In genomic region chr6:30763155-30763617, GRCh38 we compare ENCODE assay signal across 11 cellular contexts. TPM values are rescaled to one million over a fixed set of nuclear protein-coding genes. Genes with fewer than 3 reads are reported as not detected.
DNase-seq lines count a peak whose midpoint lies in the region; ATAC-seq lines count a peak whose summit lies in the region.
"Had no signal": no experiment of that assay in that cellular context is flagged by ENCODE, and none has a peak within 500 bp of the region (broad histone marks: within the 10 kb centered on the region; RNA-seq: fewer than 3 reads in every experiment).

No MANE protein-coding gene starts in this region.

- DNase-seq in activated naive CD4-positive, alpha-beta T cell treated with anti-CD3 and anti-CD28 coated beads for 36 hours, result no peak
- no peak for DNase-seq in activated naive CD4-positive, alpha-beta T cell treated with Interleukin-2 at 50 U/mL for 16 hours
- DNase-seq in activated CD8-positive, alpha-beta T cell treated with anti-CD3 and anti-CD28 coated beads, Interleukin-2, amount 10 ng/mL, durations not matched to agents 7 days and 5 days, result no peak
- no peak for DNase-seq in stimulated activated effector memory CD8-positive, alpha-beta T cell treated with anti-CD3 and anti-CD28 coated beads, Interleukin-12 subunit alpha, Interleukin-12 subunit beta, amount 100 ng/mL, for 72 hours (ENCODE audit: low spot score in 2 of 2)
- no peak for DNase-seq in GM19238 (ENCODE audit: insufficient read length, low spot score)
- DNase-seq in T-helper 17 cell, result no peak
- DNase-seq: cerebellar nuclear complex, foreskin melanocyte, NCI-H1417 treated with DMSO at 0.1 percent for 48 hours had no signal

- H3K27me3 ChIP-seq in layer of hippocampus (ENCODE audit: control insufficient read depth, insufficient read depth, low read length), result no peaks in the 10 kb centered on the region

- no peaks in the 10 kb centered on the region for H3K36me3 Mint-ChIP-seq in activated naive CD4-positive, alpha-beta T cell treated with anti-CD3 and anti-CD28 coated beads for 36 hours (ENCODE audit: low read depth)
- peaks cover 7% of the 10 kb centered on the region for H3K36me3 Mint-ChIP-seq in activated CD8-positive, alpha-beta T cell treated with anti-CD3 and anti-CD28 coated beads, Interleukin-2, amount 10 ng/mL, durations not matched to agents 7 days and 5 days (ENCODE audit: low read depth)
- peaks cover 12% of the 10 kb centered on the region for H3K36me3 Mint-ChIP-seq in stimulated activated effector memory CD8-positive, alpha-beta T cell treated with anti-CD3 and anti-CD28 coated beads, Interleukin-12 subunit alpha, Interleukin-12 subunit beta, amount 100 ng/mL, for 72 hours
- no peaks in the 10 kb centered on the region for H3K36me3 Mint-ChIP-seq in T-helper 17 cell (ENCODE audit: low read depth)

- intact Hi-C loops in activated naive CD4-positive, alpha-beta T cell treated with anti-CD3 and anti-CD28 coated beads for 36 hours (cut with micrococcal nuclease), result no loop called here

- H3K9me3 Mint-ChIP-seq in activated naive CD4-positive, alpha-beta T cell treated with anti-CD3 and anti-CD28 coated beads for 36 hours, result no peaks in the 10 kb centered on the region
- H3K9me3 Mint-ChIP-seq in activated CD8-positive, alpha-beta T cell treated with anti-CD3 and anti-CD28 coated beads, Interleukin-2, amount 10 ng/mL, durations not matched to agents 7 days and 5 days (ENCODE audit: insufficient read depth), result no peaks in the 10 kb centered on the region
- H3K9me3 Mint-ChIP-seq in stimulated activated effector memory CD8-positive, alpha-beta T cell treated with anti-CD3 and anti-CD28 coated beads, Interleukin-12 subunit alpha, Interleukin-12 subunit beta, amount 100 ng/mL, for 72 hours, result no peaks in the 10 kb centered on the region

- H3K27me3 Mint-ChIP-seq in activated naive CD4-positive, alpha-beta T cell treated with anti-CD3 and anti-CD28 coated beads for 36 hours (ENCODE audit: low read depth), result no peaks in the 10 kb centered on the region
- H3K27me3 Mint-ChIP-seq in activated CD8-positive, alpha-beta T cell treated with anti-CD3 and anti-CD28 coated beads, Interleukin-2, amount 10 ng/mL, durations not matched to agents 7 days and 5 days (ENCODE audit: low read depth), result no peaks in the 10 kb centered on the region
- no peaks in the 10 kb centered on the region for H3K27me3 Mint-ChIP-seq in T-helper 17 cell

- H3K4me3 Mint-ChIP-seq in activated naive CD4-positive, alpha-beta T cell treated with anti-CD3 and anti-CD28 coated beads for 36 hours, result no peak overlapping the region
- H3K4me3 Mint-ChIP-seq in activated CD8-positive, alpha-beta T cell treated with anti-CD3 and anti-CD28 coated beads, Interleukin-2, amount 10 ng/mL, durations not matched to agents 7 days and 5 days, result no peak overlapping the region
- no peak overlapping the region for H3K4me3 Mint-ChIP-seq in stimulated activated effector memory CD8-positive, alpha-beta T cell treated with anti-CD3 and anti-CD28 coated beads, Interleukin-12 subunit alpha, Interleukin-12 subunit beta, amount 100 ng/mL, for 72 hours
- H3K4me3 Mint-ChIP-seq in T-helper 17 cell, result no peak overlapping the region

- H3K9me3 ChIP-seq in T-helper 17 cell (ENCODE audit: control insufficient read depth, low read length, poor library complexity, severe bottlenecking), result no peaks in the 10 kb centered on the region

- peak overlapping the region; percentile 83 for H3K27ac Mint-ChIP-seq in activated naive CD4-positive, alpha-beta T cell treated with anti-CD3 and anti-CD28 coated beads for 36 hours
- peak overlapping the region; percentile 86 for H3K27ac Mint-ChIP-seq in activated CD8-positive, alpha-beta T cell treated with anti-CD3 and anti-CD28 coated beads, Interleukin-2, amount 10 ng/mL, durations not matched to agents 7 days and 5 days
- peak overlapping the region; percentile 74 for H3K27ac Mint-ChIP-seq in stimulated activated effector memory CD8-positive, alpha-beta T cell treated with anti-CD3 and anti-CD28 coated beads, Interleukin-12 subunit alpha, Interleukin-12 subunit beta, amount 100 ng/mL, for 72 hours
- no peak overlapping the region for H3K27ac Mint-ChIP-seq in T-helper 17 cell

- ATAC-seq in activated CD8-positive, alpha-beta T cell treated with anti-CD3 and anti-CD28 coated beads, Interleukin-2, amount 10 ng/mL, durations not matched to agents 7 days and 5 days, result no peak
- no peak for ATAC-seq in stimulated activated effector memory CD8-positive, alpha-beta T cell treated with anti-CD3 and anti-CD28 coated beads, Interleukin-12 subunit alpha, Interleukin-12 subunit beta, amount 100 ng/mL, for 72 hours
- ATAC-seq in T-helper 17 cell, result no peak
- ATAC-seq in activated CD4-positive, CD25-positive, alpha-beta regulatory T cell treated with anti-CD3 and anti-CD28 coated beads, Interleukin-2, amount 50 U/mL, for 24 hours, result no peak

- H3K4me1 Mint-ChIP-seq in activated naive CD4-positive, alpha-beta T cell treated with anti-CD3 and anti-CD28 coated beads for 36 hours (ENCODE audit: low read depth), result peaks cover 55% of the 10 kb centered on the region
- peaks cover 69% of the 10 kb centered on the region for H3K4me1 Mint-ChIP-seq in activated CD8-positive, alpha-beta T cell treated with anti-CD3 and anti-CD28 coated beads, Interleukin-2, amount 10 ng/mL, durations not matched to agents 7 days and 5 days (ENCODE audit: low read depth)
- H3K4me1 Mint-ChIP-seq in stimulated activated effector memory CD8-positive, alpha-beta T cell treated with anti-CD3 and anti-CD28 coated beads, Interleukin-12 subunit alpha, Interleukin-12 subunit beta, amount 100 ng/mL, for 72 hours, result peaks cover 56% of the 10 kb centered on the region
- peaks cover 20% of the 10 kb centered on the region for H3K4me1 Mint-ChIP-seq in T-helper 17 cell

- CTCF ChIA-PET in activated naive CD4-positive, alpha-beta T cell treated with anti-CD3 and anti-CD28 coated beads for 36 hours (lab: Charles Lee), result interaction anchor here (0.5 to 2.1 kb wide), 6 partner anchors 48 to 669 kb away, joined by 3 to 10 read pairs (median 4); no protein-coding TSS in a partner anchor
- CTCF ChIA-PET in activated CD8-positive, alpha-beta T cell treated with anti-CD3 and anti-CD28 coated beads, Interleukin-2, amount 10 ng/mL, durations not matched to agents 7 days and 5 days (lab: Charles Lee), result interaction anchor here (0.7 to 1.5 kb wide), 5 partner anchors 11 to 74 kb away, joined by 3 read pairs; no protein-coding TSS in a partner anchor

- POLR2A ChIA-PET in activated CD8-positive, alpha-beta T cell treated with anti-CD3 and anti-CD28 coated beads, Interleukin-2, amount 10 ng/mL, durations not matched to agents 7 days and 5 days (lab: Charles Lee), result interaction anchor here (1.0 to 1.6 kb wide), 2 partner anchors 19 to 26 kb away, joined by 5 to 8 read pairs; partner anchors contain the start of gene IER3

- peak overlapping the region; percentile 56 for H3K27ac ChIP-seq in layer of hippocampus (ENCODE audit: low read depth, low read length)

RNA-seq across cellular contexts. Expression of gene IER3, which starts 18.8 kb away (rescaled TPM):
- 10 to 100 TPM; 32.2 to 34.0 TPM for total RNA-seq in activated naive CD4-positive, alpha-beta T cell treated with anti-CD3 and anti-CD28 coated beads for 36 hours
- total RNA-seq in activated CD8-positive, alpha-beta T cell treated with anti-CD3 and anti-CD28 coated beads, Interleukin-2, amount 10 ng/mL, durations not matched to agents 7 days and 5 days, result 10 to 100 TPM; 76.6 to 82.9 TPM
- total RNA-seq in T-helper 17 cell, result 10 to 100 TPM in 1 of 2 donors, 1 to 10 TPM in 1; 9.6 to 11.3 TPM

RNA-seq across cellular contexts. Expression of gene FLOT1, which starts 20.7 kb away (rescaled TPM):
- total RNA-seq in activated naive CD4-positive, alpha-beta T cell treated with anti-CD3 and anti-CD28 coated beads for 36 hours, result 100 to 1,000 TPM; 162 to 173 TPM
- 100 to 1,000 TPM; 314 to 317 TPM for total RNA-seq in activated CD8-positive, alpha-beta T cell treated with anti-CD3 and anti-CD28 coated beads, Interleukin-2, amount 10 ng/mL, durations not matched to agents 7 days and 5 days
- total RNA-seq in T-helper 17 cell, result 10 to 100 TPM; 25.6 to 39.0 TPM

RNA-seq across cellular contexts. Expression of gene TUBB, which starts 43.0 kb away (rescaled TPM):
- total RNA-seq in activated naive CD4-positive, alpha-beta T cell treated with anti-CD3 and anti-CD28 coated beads for 36 hours, result 1,000 to 10,000 TPM; 1,781 to 1,838 TPM
- total RNA-seq in activated CD8-positive, alpha-beta T cell treated with anti-CD3 and anti-CD28 coated beads, Interleukin-2, amount 10 ng/mL, durations not matched to agents 7 days and 5 days, result 1,000 to 10,000 TPM; 1,638 to 1,703 TPM
- 100 to 1,000 TPM; 104 to 108 TPM for total RNA-seq in T-helper 17 cell

RNA-seq across cellular contexts. Expression of gene MDC1, which starts 46.1 kb away (rescaled TPM):
- 10 to 100 TPM; 84.1 to 84.8 TPM for total RNA-seq in activated naive CD4-positive, alpha-beta T cell treated with anti-CD3 and anti-CD28 coated beads for 36 hours
- total RNA-seq in activated CD8-positive, alpha-beta T cell treated with anti-CD3 and anti-CD28 coated beads, Interleukin-2, amount 10 ng/mL, durations not matched to agents 7 days and 5 days, result 10 to 100 TPM; 48.5 to 52.4 TPM
- 10 to 100 TPM; 37.4 to 46.5 TPM for total RNA-seq in T-helper 17 cell

Comparison
In these comparisons a context has a peak if more than half of its experiments do, and no peak if none do; other contexts are left out.
1. RNA of gene FLOT1, which starts 20.7 kb away (total RNA-seq): 314 to 317 TPM in activated CD8-positive, alpha-beta T cell treated with anti-CD3 and anti-CD28 coated beads, Interleukin-2, amount 10 ng/mL, durations not matched to agents 7 days and 5 days and 162 to 173 TPM in activated naive CD4-positive, alpha-beta T cell treated with anti-CD3 and anti-CD28 coated beads for 36 hours; 25.6 to 39.0 TPM in T-helper 17 cell; every median in the first group is over 4 times any median in the second.
2. RNA of gene TUBB, which starts 43.0 kb away (total RNA-seq): 1,781 to 1,838 TPM in activated naive CD4-positive, alpha-beta T cell treated with anti-CD3 and anti-CD28 coated beads for 36 hours and 1,638 to 1,703 TPM in activated CD8-positive, alpha-beta T cell treated with anti-CD3 and anti-CD28 coated beads, Interleukin-2, amount 10 ng/mL, durations not matched to agents 7 days and 5 days; 104 to 108 TPM in T-helper 17 cell; every median in the first group is over 10 times any median in the second.